1 cellular context compared by ENCODE assay signal in genomic region chr5:132953710-132954109, GRCh38.
TF ChIP-seq lines count a peak whose summit lies in the region.

No MANE protein-coding gene starts in this region.

TF ChIP-seq in WTC11, 78 proteins besides CTCF, POLR2A, EP300 and RAD21 (continued from another document):
- TF ChIP-seq ZNF532 (CRISPR knock-in tag; IDR thresholded peaks at IDR 0.05; ENCODE audit: borderline replicate concordance) = no peak
- TF ChIP-seq RELA (CRISPR knock-in tag; IDR thresholded peaks at IDR 0.05; ENCODE audit: borderline replicate concordance) = no peak
- no peak for TF ChIP-seq NR3C1 (CRISPR knock-in tag; conservative IDR thresholded peaks at IDR 0.05; ENCODE audit: low read depth)
- no peak for TF ChIP-seq CDX4 (CRISPR knock-in tag; IDR thresholded peaks at IDR 0.05; ENCODE audit: borderline replicate concordance)
- TF ChIP-seq NFYB (CRISPR knock-in tag; conservative IDR thresholded peaks at IDR 0.05; ENCODE audit: low read depth) = no peak
